8 cellular contexts compared by ENCODE assay signal in the genomic region with DNA sequence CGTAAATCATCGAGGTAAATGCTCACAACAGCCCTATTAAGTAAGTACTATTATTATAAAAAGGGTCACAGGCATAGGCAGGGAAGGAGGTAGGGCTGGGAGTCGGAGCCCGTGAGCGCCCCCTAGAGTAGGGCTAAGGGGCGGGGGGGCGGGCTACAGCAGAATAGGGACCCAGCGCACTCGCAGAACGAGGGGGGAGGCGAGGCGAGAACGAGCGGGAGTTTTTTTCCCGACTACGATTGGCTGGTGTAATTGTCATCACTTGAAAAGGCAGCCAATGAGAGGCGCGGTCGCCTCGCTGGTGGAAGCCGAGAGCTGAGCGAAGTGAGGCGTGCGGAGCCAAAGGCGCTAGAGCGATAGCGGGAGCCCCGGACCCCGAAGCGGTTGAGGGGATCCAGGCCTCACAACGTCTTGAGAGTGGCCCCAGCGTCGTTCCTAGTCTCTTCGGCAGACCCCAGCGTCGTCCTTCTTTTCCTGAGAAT. TPM values are rescaled to one million over a fixed set of nuclear protein-coding genes. Genes with fewer than 3 reads are reported as not detected.
A peak's percentile ranks its signal among the peaks of the same experiment; 100 is the strongest.
DNase-seq lines count a peak whose midpoint lies in the region; ATAC-seq, FAIRE-seq and TF ChIP-seq lines count a peak whose summit lies in the region.

No MANE protein-coding gene starts in this region.

- no peak overlapping the region for H3K27ac ChIP-seq in WERI-Rb-1
- no peak overlapping the region for H3K27ac ChIP-seq in small intestine (ENCODE audit: low read depth in 1 of 2, low read length in 1 of 2)

- H3K4me3 ChIP-seq in WERI-Rb-1 (ENCODE audit: low read depth, low read length): no peak overlapping the region
- H3K4me3 ChIP-seq in small intestine (ENCODE audit: low read depth in 1 of 2, low read length in 2 of 2): no peak overlapping the region

- no peak overlapping the region for H3K27ac Mint-ChIP-seq in MCF 10A (ENCODE audit: low read depth, unreplicated experiment)

- intact Hi-C loops in MCF 10A (cut with micrococcal nuclease): loop anchor here (10.0 kb wide), 1 partner anchor 216 kb away; no protein-coding TSS in a partner anchor

- CTCF ChIA-PET in MCF 10A (lab: Yijun Ruan, JAX): interaction anchor here (0.6 kb wide), 1 partner anchor 257 kb away, joined by 5 read pairs; no protein-coding TSS in a partner anchor

- no TSS peak for BruUV-seq in MCF 10A (replicated peaks; lab: Mats Ljungman, UMichigan)

- no peak for TF ChIP-seq CTCF in WERI-Rb-1 (IDR thresholded peaks at IDR 0.05; ENCODE audit: low read depth, low read length)
- peak; percentile 30 for TF ChIP-seq CTCF in MCF 10A (IDR thresholded peaks at IDR 0.05; ENCODE audit: unreplicated experiment)

- H3K4me1 Mint-ChIP-seq in MCF 10A (ENCODE audit: insufficient read depth, unreplicated experiment): peaks cover 6% of the 10 kb centered on the region

- no peak overlapping the region for H3K4me3 Mint-ChIP-seq in MCF 10A (ENCODE audit: unreplicated experiment)

- no peaks in the 10 kb centered on the region for H3K27me3 ChIP-seq in WERI-Rb-1 (ENCODE audit: insufficient read depth, low read depth, severe bottlenecking)
- H3K27me3 ChIP-seq in small intestine (ENCODE audit: control insufficient read depth in 2 of 2, insufficient read depth in 2 of 2, low read length in 2 of 2): no peaks in the 10 kb centered on the region

- DNase-seq in GM04504 (ENCODE audit: low read depth) (peak; percentile 64), NCI-H2029 (lab: John Stamatoyannopoulos, UW) (peak; percentile 93), WERI-Rb-1 (peak; percentile 43), MCF 10A (ENCODE audit: unreplicated experiment) (peak; percentile 17), iPS-NIHi7 (ENCODE audit: extremely low spot score) (peak; percentile 96), small intestine (peak; percentile 81)

- no peaks in the 10 kb centered on the region for H3K9me3 ChIP-seq in WERI-Rb-1 (ENCODE audit: severe bottlenecking)
- H3K9me3 ChIP-seq in small intestine (ENCODE audit: control insufficient read depth, low read depth): no peaks in the 10 kb centered on the region

- H3K4me1 ChIP-seq in small intestine (ENCODE audit: control insufficient read depth in 2 of 2, insufficient read depth in 1 of 2, low read depth in 1 of 2, low read length in 1 of 2): peaks cover 0 to 4% of the 10 kb centered on the region in 2 donors

- H3K27me3 Mint-ChIP-seq in MCF 10A (ENCODE audit: insufficient read depth, unreplicated experiment): no peaks in the 10 kb centered on the region

- no peaks in the 10 kb centered on the region for H3K9me3 Mint-ChIP-seq in MCF 10A (ENCODE audit: unreplicated experiment)

- POLR2A ChIA-PET in MCF 10A (lab: Yijun Ruan, JAX): no interaction called here

- FAIRE-seq in small intestine (lab: Jason Lieb, UNC): no peak

- H3K36me3 ChIP-seq in WERI-Rb-1: peaks cover 13% of the 10 kb centered on the region
- H3K36me3 ChIP-seq in small intestine (ENCODE audit: control insufficient read depth in 2 of 2, insufficient read depth in 2 of 2, low read length in 2 of 2): no peaks in the 10 kb centered on the region

- WGBS in small intestine, 3 donors: 4 to 11% (median 6%) methylated on average over 27 to 36 of the region's 36 CpGs

- peaks cover under 1% of the 10 kb centered on the region for H3K36me3 Mint-ChIP-seq in MCF 10A (ENCODE audit: insufficient read depth, unreplicated experiment)

- ATAC-seq in HG03025 (IDR thresholded peaks at IDR 0.05; ENCODE audit: low FRiP score, unreplicated experiment) (no peak), HG02610 (IDR thresholded peaks at IDR 0.05; ENCODE audit: unreplicated experiment) (no peak)

RNA-seq across cellular contexts. Expression of a gene that starts 24.2 kb away (rescaled TPM):
- total RNA-seq in MCF 10A (2022): 46.1 and 48.5 TPM in 2 replicates
- polyA plus RNA-seq in small intestine: 10 to 100 TPM; 44.0 to 73.8 (median 68.9) TPM

RNA-seq across cellular contexts. Expression of a gene that starts 38.3 kb away (rescaled TPM):
- total RNA-seq in MCF 10A (2022): not detected in 2 replicates
- polyA plus RNA-seq in small intestine: under 1 TPM in 1 of 3 donors, not detected in 2; 0.09 TPM

RNA-seq across cellular contexts. Expression of a gene that starts 58.6 kb away (rescaled TPM):
- 0.42 and 0.49 TPM in 2 replicates for total RNA-seq in MCF 10A (2022)
- 1 to 10 TPM in 2 of 3 donors, under 1 TPM in 1; 0.67 to 3.5 (median 2.4) TPM for polyA plus RNA-seq in small intestine

Comparison
In these comparisons a context has a peak if more than half of its experiments do, and no peak if none do; other contexts are left out.
1. DNase-seq: peak in every context shown above with its lines; median percentile 96 in iPS-NIHi7; 93 in NCI-H2029; 81 in small intestine; 64 in GM04504; 43 in WERI-Rb-1; 17 in MCF 10A.